27 cellular contexts compared by ENCODE assay signal in the genomic region with DNA sequence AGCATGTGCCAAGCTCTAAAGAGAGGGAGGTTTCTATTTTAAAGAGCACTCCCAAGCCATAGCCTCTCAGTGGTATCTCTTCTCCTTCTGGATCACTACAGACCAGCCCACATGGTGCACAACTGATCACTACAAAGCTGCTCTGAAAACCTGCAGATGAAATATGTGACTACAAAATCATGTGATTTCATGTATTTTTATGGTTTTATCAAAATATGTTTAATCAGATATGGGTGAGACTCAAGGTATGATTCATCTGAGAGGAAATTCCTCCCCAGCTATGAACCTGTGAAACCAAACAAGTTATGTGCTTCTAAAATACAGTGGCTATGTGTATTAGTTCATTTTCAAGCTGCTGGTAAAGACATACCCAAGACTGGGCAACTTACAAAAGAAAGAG.
DNase-seq lines count a peak whose midpoint lies in the region; ATAC-seq, FAIRE-seq and TF ChIP-seq lines count a peak whose summit lies in the region.
"Had no signal": no experiment of that assay in that cellular context is flagged by ENCODE, and none has a peak within 500 bp of the region (broad histone marks: within the 10 kb centered on the region; RNA-seq: fewer than 3 reads in every experiment).

No MANE protein-coding gene starts in this region.

- H3K9me3 Mint-ChIP-seq in chondrocyte (ENCODE audit: low read depth): peaks cover 19% of the 10 kb centered on the region

- TF ChIP-seq CTCF in chondrocyte (IDR thresholded peaks at IDR 0.05): no peak

- no peak for FAIRE-seq in GM12891 (lab: Jason Lieb, UNC)
- FAIRE-seq: GM12878, GM19239, HTR-8/SVneo had no signal

- H3K27me3 Mint-ChIP-seq in chondrocyte (ENCODE audit: low read depth): no peaks in the 10 kb centered on the region
- H3K27me3 Mint-ChIP-seq: naive B cell; stimulated activated naive CD8-positive, alpha-beta T cell treated with anti-CD3 and anti-CD28 coated beads, Interleukin-15, Interleukin-2, amounts not matched to agents 100 ng/mL and 50 ng/mL, for 24 hours had no signal

- peaks cover 13% of the 10 kb centered on the region for H3K36me3 Mint-ChIP-seq in chondrocyte (ENCODE audit: low read depth)

- no peak for TF ChIP-seq POLR2A in GM12891 (IDR thresholded peaks at IDR 0.05; ENCODE audit: low read depth, low read length)

- H3K27ac Mint-ChIP-seq in chondrocyte (ENCODE audit: unreplicated experiment): peak overlapping the region; percentile 32
- H3K27ac Mint-ChIP-seq: CD8-positive, alpha-beta memory T cell; naive B cell; stimulated activated naive CD8-positive, alpha-beta T cell treated with anti-CD3 and anti-CD28 coated beads, Interleukin-15, Interleukin-2, amounts not matched to agents 100 ng/mL and 50 ng/mL, for 24 hours had no signal

- peaks cover 26% of the 10 kb centered on the region for H3K4me1 Mint-ChIP-seq in chondrocyte (ENCODE audit: low read depth)

- DNase-seq in activated CD4-positive, CD25-positive, alpha-beta regulatory T cell treated with anti-CD3 and anti-CD28 coated beads, Interleukin-2, amount 50 U/mL, for 72 hours: no peak
- DNase-seq in HS-27A (ENCODE audit: low read depth) (peak; percentile 17), chondrocyte (ENCODE audit: low spot score) (no peak), kidney tubule cell (ENCODE audit: low spot score) (peak; percentile 30), GM12891 (ENCODE audit: insufficient read length, low spot score) (no peak), UCSD-AML1 (lab: John Stamatoyannopoulos, UW; ENCODE audit: unreplicated experiment) (no peak)
- DNase-seq: activated CD4-positive, CD25-positive, alpha-beta regulatory T cell; activated CD8-positive, alpha-beta memory T cell treated with anti-CD3 and anti-CD28 coated beads for 24 hours; AML-193; CD8-positive, alpha-beta memory T cell; central memory CD4-positive, alpha-beta T cell; left cardiac atrium; mesenchymal stem cell; naive B cell; NCI-H1694; NCI-H2171 treated with DMSO at 0.1 percent for 48 hours; spleen; stimulated activated CD4-positive, alpha-beta T cell treated with anti-CD3 and anti-CD28 coated beads, Interleukin-4, amount 100 ng/mL, for 24 hours; T1000; tibial artery had no signal

- H3K4me3 Mint-ChIP-seq in chondrocyte (ENCODE audit: unreplicated experiment): no peak overlapping the region
- H3K4me3 Mint-ChIP-seq: CD8-positive, alpha-beta memory T cell; naive B cell; stimulated activated naive CD8-positive, alpha-beta T cell treated with anti-CD3 and anti-CD28 coated beads, Interleukin-15, Interleukin-2, amounts not matched to agents 100 ng/mL and 50 ng/mL, for 24 hours had no signal

- peak; percentile 80 to 89 for ATAC-seq in activated CD4-positive, CD25-positive, alpha-beta regulatory T cell treated with anti-CD3 and anti-CD28 coated beads, Interleukin-2, amount 50 U/mL, for 24 hours
- ATAC-seq in HG03432 (IDR thresholded peaks at IDR 0.05; ENCODE audit: unreplicated experiment): no peak
- ATAC-seq: gastroesophageal sphincter, GM12878, left cardiac atrium had no signal

TF ChIP-seq in GM12891, 5 proteins besides CTCF, POLR2A, EP300 and RAD21:
- TF ChIP-seq TAF1 (IDR thresholded peaks at IDR 0.05; ENCODE audit: low read depth, low read length): no peak
- no peak for TF ChIP-seq PAX5 (IDR thresholded peaks at IDR 0.05; ENCODE audit: insufficient read depth, low read length, severe bottlenecking)
- TF ChIP-seq POU2F2 (IDR thresholded peaks at IDR 0.05; ENCODE audit: low read depth, low read length): no peak
- TF ChIP-seq SPI1 (IDR thresholded peaks at IDR 0.05; ENCODE audit: low read depth, low read length): no peak
- TF ChIP-seq POLR2AphosphoS5 (IDR thresholded peaks at IDR 0.05; ENCODE audit: low read depth, low read length): no peak
TF ChIP-seq in GM12891: peak in this region for 0.

Comparison
In these comparisons a context has a peak if more than half of its experiments do, and no peak if none do; other contexts are left out.
1. DNase-seq: peak in HS-27A (single experiment) and kidney tubule cell (single experiment); none in activated CD4-positive, CD25-positive, alpha-beta regulatory T cell treated with anti-CD3 and anti-CD28 coated beads, Interleukin-2, amount 50 U/mL, for 72 hours (single experiment), chondrocyte (single experiment), GM12891 (single experiment) and UCSD-AML1 (single experiment).